Comparison of ENCODE assay signal across 1 cellular context in the genomic region with DNA sequence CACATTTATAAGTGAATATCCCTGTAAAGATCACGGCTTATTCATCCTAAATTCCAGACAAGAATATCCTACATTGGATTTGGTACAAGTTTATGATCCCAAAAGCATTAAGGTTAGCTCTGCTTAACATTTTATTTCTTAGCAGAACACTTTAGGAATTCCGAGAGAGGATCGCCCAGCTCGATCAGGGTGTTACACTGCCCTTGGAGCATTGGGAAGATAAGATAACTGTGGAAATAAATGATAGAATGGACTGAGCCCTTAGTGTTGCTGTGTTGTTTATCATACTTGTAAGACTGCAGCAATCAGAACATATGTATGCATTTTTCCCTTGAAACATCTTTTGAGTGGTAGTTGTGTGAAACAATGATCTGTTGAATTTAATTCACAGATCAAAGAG.
TF ChIP-seq lines count a peak whose summit lies in the region.

No MANE protein-coding gene starts in this region.

TF ChIP-seq in IMR-90, 13 proteins besides CTCF, POLR2A, EP300 and RAD21 (continued from another document):
- TF ChIP-seq, protein P1, sequence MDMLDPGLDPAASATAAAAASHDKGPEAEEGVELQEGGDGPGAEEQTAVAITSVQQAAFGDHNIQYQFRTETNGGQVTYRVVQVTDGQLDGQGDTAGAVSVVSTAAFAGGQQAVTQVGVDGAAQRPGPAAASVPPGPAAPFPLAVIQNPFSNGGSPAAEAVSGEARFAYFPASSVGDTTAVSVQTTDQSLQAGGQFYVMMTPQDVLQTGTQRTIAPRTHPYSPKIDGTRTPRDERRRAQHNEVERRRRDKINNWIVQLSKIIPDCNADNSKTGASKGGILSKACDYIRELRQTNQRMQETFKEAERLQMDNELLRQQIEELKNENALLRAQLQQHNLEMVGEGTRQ (IDR thresholded peaks at IDR 0.05; ENCODE audit: low read depth, low read length) = no peak
- TF ChIP-seq CEBPB (IDR thresholded peaks at IDR 0.05; ENCODE audit: low read depth, low read length) = no peak
